Comparison of ENCODE assay signal across 8 cellular contexts in genomic region chr6:26312501-26313390, GRCh38.
DNase-seq lines count a peak whose midpoint lies in the region; ATAC-seq and TF ChIP-seq lines count a peak whose summit lies in the region.

No MANE protein-coding gene starts in this region.

- ATAC-seq in GM18519 (IDR thresholded peaks at IDR 0.05; ENCODE audit: low FRiP score, unreplicated experiment) (peak; percentile 52), GM18861 (IDR thresholded peaks at IDR 0.05; ENCODE audit: unreplicated experiment) (no peak)

- TF ChIP-seq CTCF in epithelial cell of esophagus (IDR thresholded peaks at IDR 0.05; ENCODE audit: insufficient read depth, low read depth, low read length, missing control alignments) = no peak

- peak overlapping the region; percentile 50 for H3K9ac ChIP-seq in mucosa of stomach (ENCODE audit: low read length)

- peaks cover 5% of the 10 kb centered on the region for H3K4me1 ChIP-seq in mucosa of stomach (ENCODE audit: control insufficient read depth, insufficient read depth, low read length)

- H3K27me3 ChIP-seq in mucosa of stomach (ENCODE audit: control insufficient read depth, insufficient read depth, low read length) = no peaks in the 10 kb centered on the region

- peak; percentile 95 for DNase-seq in HS-27A (ENCODE audit: low read depth)
- peak; percentile 53 for DNase-seq in NOMO-1 treated with dmso at 0.1 percent for 144 hours (lab: John Stamatoyannopoulos, UW; ENCODE audit: unreplicated experiment)
- peak; percentile 82 for DNase-seq in activated CD8-positive, alpha-beta memory T cell treated with anti-CD3 and anti-CD28 coated beads, Interleukin-2, amount 50 U/mL, for 4 hours
- DNase-seq in epithelial cell of esophagus (ENCODE audit: low read depth) = peak; percentile 84
- DNase-seq in stimulated activated CD8-positive, alpha-beta memory T cell treated with anti-CD3 and anti-CD28 coated beads, Interleukin-4, amount 100 ng/mL, for 4 hours (ENCODE audit: low read depth in 2 of 2, low spot score in 1 of 2) = peak; percentile 64 to 85

- H3K9me3 ChIP-seq in mucosa of stomach (ENCODE audit: control insufficient read depth, low read length) = no peaks in the 10 kb centered on the region

- no peaks in the 10 kb centered on the region for H3K36me3 ChIP-seq in mucosa of stomach (ENCODE audit: control insufficient read depth, insufficient read depth, low read length)

- H3K4me3 ChIP-seq in epithelial cell of esophagus (ENCODE audit: low read length) (peak overlapping the region; percentile 87), mucosa of stomach (ENCODE audit: low read length) (peak overlapping the region; percentile 58)
